Comparison of ENCODE assay signal across 1 cellular context in genomic region chr2:121504316-121504715, GRCh38.
TF ChIP-seq lines count a peak whose summit lies in the region.

No MANE protein-coding gene starts in this region.

TF ChIP-seq in WTC11, 78 proteins besides CTCF, POLR2A, EP300 and RAD21:
- TF ChIP-seq, protein P1, sequence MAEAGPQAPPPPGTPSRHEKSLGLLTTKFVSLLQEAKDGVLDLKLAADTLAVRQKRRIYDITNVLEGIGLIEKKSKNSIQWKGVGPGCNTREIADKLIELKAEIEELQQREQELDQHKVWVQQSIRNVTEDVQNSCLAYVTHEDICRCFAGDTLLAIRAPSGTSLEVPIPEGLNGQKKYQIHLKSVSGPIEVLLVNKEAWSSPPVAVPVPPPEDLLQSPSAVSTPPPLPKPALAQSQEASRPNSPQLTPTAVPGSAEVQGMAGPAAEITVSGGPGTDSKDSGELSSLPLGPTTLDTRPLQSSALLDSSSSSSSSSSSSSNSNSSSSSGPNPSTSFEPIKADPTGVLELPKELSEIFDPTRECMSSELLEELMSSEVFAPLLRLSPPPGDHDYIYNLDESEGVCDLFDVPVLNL (CRISPR knock-in tag; IDR thresholded peaks at IDR 0.05; ENCODE audit: borderline replicate concordance, low read depth): no peak
- TF ChIP-seq SMAD4 (CRISPR knock-in tag; IDR thresholded peaks at IDR 0.05): no peak
- no peak for TF ChIP-seq ZBTB43 (CRISPR knock-in tag; IDR thresholded peaks at IDR 0.05)
- no peak for TF ChIP-seq USF1 (CRISPR knock-in tag; IDR thresholded peaks at IDR 0.05)
- no peak for TF ChIP-seq ZNF396 (CRISPR knock-in tag; IDR thresholded peaks at IDR 0.05; ENCODE audit: borderline replicate concordance)
- no peak for TF ChIP-seq TCF7 (CRISPR knock-in tag; IDR thresholded peaks at IDR 0.05; ENCODE audit: low read depth)
- no peak for TF ChIP-seq ZNF416 (CRISPR knock-in tag; IDR thresholded peaks at IDR 0.05)
- TF ChIP-seq, protein P2, sequence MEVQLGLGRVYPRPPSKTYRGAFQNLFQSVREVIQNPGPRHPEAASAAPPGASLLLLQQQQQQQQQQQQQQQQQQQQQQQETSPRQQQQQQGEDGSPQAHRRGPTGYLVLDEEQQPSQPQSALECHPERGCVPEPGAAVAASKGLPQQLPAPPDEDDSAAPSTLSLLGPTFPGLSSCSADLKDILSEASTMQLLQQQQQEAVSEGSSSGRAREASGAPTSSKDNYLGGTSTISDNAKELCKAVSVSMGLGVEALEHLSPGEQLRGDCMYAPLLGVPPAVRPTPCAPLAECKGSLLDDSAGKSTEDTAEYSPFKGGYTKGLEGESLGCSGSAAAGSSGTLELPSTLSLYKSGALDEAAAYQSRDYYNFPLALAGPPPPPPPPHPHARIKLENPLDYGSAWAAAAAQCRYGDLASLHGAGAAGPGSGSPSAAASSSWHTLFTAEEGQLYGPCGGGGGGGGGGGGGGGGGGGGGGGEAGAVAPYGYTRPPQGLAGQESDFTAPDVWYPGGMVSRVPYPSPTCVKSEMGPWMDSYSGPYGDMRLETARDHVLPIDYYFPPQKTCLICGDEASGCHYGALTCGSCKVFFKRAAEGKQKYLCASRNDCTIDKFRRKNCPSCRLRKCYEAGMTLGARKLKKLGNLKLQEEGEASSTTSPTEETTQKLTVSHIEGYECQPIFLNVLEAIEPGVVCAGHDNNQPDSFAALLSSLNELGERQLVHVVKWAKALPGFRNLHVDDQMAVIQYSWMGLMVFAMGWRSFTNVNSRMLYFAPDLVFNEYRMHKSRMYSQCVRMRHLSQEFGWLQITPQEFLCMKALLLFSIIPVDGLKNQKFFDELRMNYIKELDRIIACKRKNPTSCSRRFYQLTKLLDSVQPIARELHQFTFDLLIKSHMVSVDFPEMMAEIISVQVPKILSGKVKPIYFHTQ (CRISPR knock-in tag; IDR thresholded peaks at IDR 0.05): no peak
- TF ChIP-seq FOXJ3 (CRISPR knock-in tag; IDR thresholded peaks at IDR 0.05; ENCODE audit: borderline replicate concordance): no peak
- TF ChIP-seq SMAD3 (CRISPR knock-in tag; IDR thresholded peaks at IDR 0.05; ENCODE audit: borderline replicate concordance): no peak
- no peak for TF ChIP-seq GABPB1 (CRISPR knock-in tag; IDR thresholded peaks at IDR 0.05)
- TF ChIP-seq NFATC4 (CRISPR knock-in tag; IDR thresholded peaks at IDR 0.05): no peak
